In genomic region chr11:87832216-87832615, GRCh38 we compare ENCODE assay signal across 20 cellular contexts.
"Had no signal": no experiment of that assay in that cellular context is flagged by ENCODE, and none has a peak within 500 bp of the region (broad histone marks: within the 10 kb centered on the region; RNA-seq: fewer than 3 reads in every experiment).

No MANE protein-coding gene starts in this region.

- H3K4me1 ChIP-seq: gastrocnemius medialis, heart right ventricle, sigmoid colon, transverse colon had no signal

- H3K4me3 Mint-ChIP-seq: naive thymus-derived CD4-positive, alpha-beta T cell; nephron progenitor cell; stimulated activated naive B cell treated with anti-CD40 and anti-IgM and Interleukin-4, amounts not matched to agents 10 μg/mL and 1 μg/mL and 100 μg/mL, for 72 hours; stimulated activated naive CD8-positive, alpha-beta T cell treated with anti-CD3 and anti-CD28 coated beads, Interleukin-15, amount 100 ng/mL, for 72 hours had no signal

- H3K27ac Mint-ChIP-seq: naive thymus-derived CD4-positive, alpha-beta T cell; nephron progenitor cell; stimulated activated naive B cell treated with anti-CD40 and anti-IgM and Interleukin-4, amounts not matched to agents 10 μg/mL and 1 μg/mL and 100 μg/mL, for 72 hours; stimulated activated naive CD8-positive, alpha-beta T cell treated with anti-CD3 and anti-CD28 coated beads, Interleukin-15, amount 100 ng/mL, for 72 hours had no signal

- DNase-seq: dorsolateral prefrontal cortex; effector CD8-positive, alpha-beta T cell; gastrocnemius medialis; heart right ventricle; kidney; left cardiac atrium; left ventricle myocardium superior; naive thymus-derived CD4-positive, alpha-beta T cell; nephron progenitor cell; sigmoid colon; stimulated activated CD4-positive, alpha-beta T cell treated with anti-CD3 and anti-CD28 coated beads, Interleukin-2, amount 100 ng/mL, for 24 hours; stimulated activated CD4-positive, alpha-beta T cell treated with anti-CD3 and anti-CD28 coated beads, Interleukin-4, amount 100 ng/mL, for 4 hours; stimulated activated naive B cell treated with anti-CD40 and anti-IgM and Interleukin-4, amounts not matched to agents 10 μg/mL and 1 μg/mL and 100 μg/mL, for 72 hours; stimulated activated naive CD8-positive, alpha-beta T cell treated with anti-CD3 and anti-CD28 coated beads, Interleukin-15, amount 100 ng/mL, for 72 hours; transverse colon had no signal

- H3K27me3 Mint-ChIP-seq: stimulated activated naive B cell treated with anti-CD40 and anti-IgM and Interleukin-4, amounts not matched to agents 10 μg/mL and 1 μg/mL and 100 μg/mL, for 72 hours; stimulated activated naive CD8-positive, alpha-beta T cell treated with anti-CD3 and anti-CD28 coated beads, Interleukin-15, amount 100 ng/mL, for 72 hours had no signal

- H3K36me3 Mint-ChIP-seq: naive thymus-derived CD4-positive, alpha-beta T cell; stimulated activated naive B cell treated with anti-CD40 and anti-IgM and Interleukin-4, amounts not matched to agents 10 μg/mL and 1 μg/mL and 100 μg/mL, for 72 hours had no signal

- H3K27me3 ChIP-seq: dorsolateral prefrontal cortex, gastrocnemius medialis, heart right ventricle, sigmoid colon, transverse colon had no signal

- H3K27ac ChIP-seq: coronary artery, dorsolateral prefrontal cortex, gastrocnemius medialis, heart right ventricle, sigmoid colon, skin epidermis, thoracic aorta, transverse colon had no signal

- H3K9me3 ChIP-seq: gastrocnemius medialis, sigmoid colon, thoracic aorta, transverse colon had no signal

- ATAC-seq: esophagus mucosa; gastrocnemius medialis; heart right ventricle; left cardiac atrium; left ventricle myocardium superior; naive thymus-derived CD4-positive, alpha-beta T cell; stimulated activated naive B cell treated with anti-CD40 and anti-IgM and Interleukin-4, amounts not matched to agents 10 μg/mL and 1 μg/mL and 100 μg/mL, for 72 hours; stimulated activated naive CD8-positive, alpha-beta T cell treated with anti-CD3 and anti-CD28 coated beads, Interleukin-15, amount 100 ng/mL, for 72 hours had no signal

- H3K4me1 Mint-ChIP-seq: naive thymus-derived CD4-positive, alpha-beta T cell; nephron progenitor cell; stimulated activated naive B cell treated with anti-CD40 and anti-IgM and Interleukin-4, amounts not matched to agents 10 μg/mL and 1 μg/mL and 100 μg/mL, for 72 hours; stimulated activated naive CD8-positive, alpha-beta T cell treated with anti-CD3 and anti-CD28 coated beads, Interleukin-15, amount 100 ng/mL, for 72 hours had no signal

- H3K9me3 Mint-ChIP-seq: nephron progenitor cell had no signal

- H3K36me3 ChIP-seq: gastrocnemius medialis, heart right ventricle, sigmoid colon, thoracic aorta, transverse colon had no signal

- H3K4me3 ChIP-seq: coronary artery, dorsolateral prefrontal cortex, gastrocnemius medialis, heart right ventricle, lung, sigmoid colon, skin epidermis, thoracic aorta, transverse colon had no signal
